Comparison of ENCODE assay signal across 17 cellular contexts in genomic region chr7:55589905-55590304, GRCh38. TPM values are rescaled to one million over a fixed set of nuclear protein-coding genes. Genes with fewer than 3 reads are reported as not detected.
DNase-seq lines count a peak whose midpoint lies in the region; ATAC-seq and TF ChIP-seq lines count a peak whose summit lies in the region.
"Had no signal": no experiment of that assay in that cellular context is flagged by ENCODE, and none has a peak within 500 bp of the region (broad histone marks: within the 10 kb centered on the region; RNA-seq: fewer than 3 reads in every experiment).

No MANE protein-coding gene starts in this region.

- no peak overlapping the region for H2AFZ ChIP-seq in GM23248
- H2AFZ ChIP-seq: GM23338 had no signal

- no peaks in the 10 kb centered on the region for H4K20me1 ChIP-seq in GM23248 (ENCODE audit: insufficient read depth)
- H4K20me1 ChIP-seq: BLaER1 had no signal

- H3K4me3 Mint-ChIP-seq in activated CD4-positive, alpha-beta T cell treated with anti-CD3 and anti-CD28 coated beads, Interleukin-2, amount 10 ng/mL, durations not matched to agents 7 days and 5 days, result no peak overlapping the region
- H3K4me3 Mint-ChIP-seq in dendritic cell treated with granulocyte-macrophage colony-stimulating factor and Interleukin-4, amounts not matched to agents 40 ng/mL and 50 ng/mL, for 4 days, result no peak overlapping the region
- no peak overlapping the region for H3K4me3 Mint-ChIP-seq in stimulated activated effector memory CD8-positive, alpha-beta T cell treated with anti-CD3 and anti-CD28 coated beads, Interleukin-12 subunit alpha, Interleukin-12 subunit beta, amount 100 ng/mL, for 72 hours
- no peak overlapping the region for H3K4me3 Mint-ChIP-seq in HFFc6
- H3K4me3 Mint-ChIP-seq: CD8-positive, alpha-beta T cell; GM23338 had no signal

- no peaks in the 10 kb centered on the region for H3K9me3 ChIP-seq in GM23248 (ENCODE audit: low read depth)
- H3K9me3 ChIP-seq: BLaER1 had no signal

- intact Hi-C loops in dendritic cell treated with granulocyte-macrophage colony-stimulating factor and Interleukin-4, amounts not matched to agents 40 ng/mL and 50 ng/mL, for 4 days (cut with micrococcal nuclease), result loop anchor here (10.0 kb wide), 2 partner anchors 155 to 315 kb away; no protein-coding TSS in a partner anchor

- DNase-seq in activated CD4-positive, alpha-beta T cell treated with anti-CD3 and anti-CD28 coated beads, Interleukin-2, amount 10 ng/mL, durations not matched to agents 7 days and 5 days, result no peak
- no peak for DNase-seq in activated CD4-positive, alpha-beta T cell treated with anti-CD3 and anti-CD28 coated beads for 48 hours
- peak; percentile 2 for DNase-seq in GM10266 (ENCODE audit: extremely low spot score)
- DNase-seq in stimulated activated effector memory CD8-positive, alpha-beta T cell treated with anti-CD3 and anti-CD28 coated beads, Interleukin-12 subunit alpha, Interleukin-12 subunit beta, amount 100 ng/mL, for 72 hours (ENCODE audit: low spot score in 2 of 2), result no peak
- DNase-seq in GM23248, result no peak
- no peak for DNase-seq in HFFc6
- no peak for DNase-seq in C1 segment of cervical spinal cord (lab: John Stamatoyannopoulos, UW)
- DNase-seq: 8988T; Calu3; CD8-positive, alpha-beta T cell; DMS79 treated with DMSO at 0.1 percent for 48 hours; GF-D8; HCEC 1CT had no signal

- H3K27me3 Mint-ChIP-seq in activated CD4-positive, alpha-beta T cell treated with anti-CD3 and anti-CD28 coated beads, Interleukin-2, amount 10 ng/mL, durations not matched to agents 7 days and 5 days, result peaks cover 3% of the 10 kb centered on the region
- peaks cover 41% of the 10 kb centered on the region for H3K27me3 Mint-ChIP-seq in dendritic cell treated with granulocyte-macrophage colony-stimulating factor and Interleukin-4, amounts not matched to agents 40 ng/mL and 50 ng/mL, for 4 days
- H3K27me3 Mint-ChIP-seq in HFFc6 (ENCODE audit: insufficient read depth), result peaks cover 12% of the 10 kb centered on the region

- H3K36me3 ChIP-seq in GM23248 (ENCODE audit: low read depth), result no peaks in the 10 kb centered on the region
- H3K36me3 ChIP-seq: BLaER1 had no signal

- no peaks in the 10 kb centered on the region for H3K9me2 ChIP-seq in GM23248 (ENCODE audit: insufficient read depth)

- H3K4me1 ChIP-seq in GM23248 (ENCODE audit: insufficient read depth), result no peaks in the 10 kb centered on the region

- no peak overlapping the region for H3K27ac ChIP-seq in GM23248
- H3K27ac ChIP-seq: BLaER1, HL-60 had no signal

- H3K79me2 ChIP-seq in GM23248 (ENCODE audit: insufficient read depth), result no peaks in the 10 kb centered on the region

- ATAC-seq in stimulated activated effector memory CD8-positive, alpha-beta T cell treated with anti-CD3 and anti-CD28 coated beads, Interleukin-12 subunit alpha, Interleukin-12 subunit beta, amount 100 ng/mL, for 72 hours, result no peak
- ATAC-seq: CD8-positive, alpha-beta T cell; GM23338 had no signal

- in situ Hi-C loops in GM23248 (cut with MboI), result loop anchor here (10.0 kb wide), 1 partner anchor 315 kb away; no protein-coding TSS in a partner anchor

- POLR2A ChIA-PET in activated CD4-positive, alpha-beta T cell treated with anti-CD3 and anti-CD28 coated beads, Interleukin-2, amount 10 ng/mL, durations not matched to agents 7 days and 5 days (lab: Charles Lee), result no interaction called here

- no peaks in the 10 kb centered on the region for H3K9me3 Mint-ChIP-seq in activated CD4-positive, alpha-beta T cell treated with anti-CD3 and anti-CD28 coated beads, Interleukin-2, amount 10 ng/mL, durations not matched to agents 7 days and 5 days
- no peaks in the 10 kb centered on the region for H3K9me3 Mint-ChIP-seq in dendritic cell treated with granulocyte-macrophage colony-stimulating factor and Interleukin-4, amounts not matched to agents 40 ng/mL and 50 ng/mL, for 4 days
- H3K9me3 Mint-ChIP-seq in stimulated activated effector memory CD8-positive, alpha-beta T cell treated with anti-CD3 and anti-CD28 coated beads, Interleukin-12 subunit alpha, Interleukin-12 subunit beta, amount 100 ng/mL, for 72 hours, result no peaks in the 10 kb centered on the region
- no peaks in the 10 kb centered on the region for H3K9me3 Mint-ChIP-seq in HFFc6
- H3K9me3 Mint-ChIP-seq: CD8-positive, alpha-beta T cell; GM23338 had no signal

- no peaks in the 10 kb centered on the region for H3F3A ChIP-seq in GM23248 (ENCODE audit: insufficient read depth)

- peak overlapping the region; percentile 50 for H3K27ac Mint-ChIP-seq in activated CD4-positive, alpha-beta T cell treated with anti-CD3 and anti-CD28 coated beads, Interleukin-2, amount 10 ng/mL, durations not matched to agents 7 days and 5 days
- peak overlapping the region; percentile 55 for H3K27ac Mint-ChIP-seq in dendritic cell treated with granulocyte-macrophage colony-stimulating factor and Interleukin-4, amounts not matched to agents 40 ng/mL and 50 ng/mL, for 4 days
- peak overlapping the region; percentile 63 for H3K27ac Mint-ChIP-seq in stimulated activated effector memory CD8-positive, alpha-beta T cell treated with anti-CD3 and anti-CD28 coated beads, Interleukin-12 subunit alpha, Interleukin-12 subunit beta, amount 100 ng/mL, for 72 hours
- no peak overlapping the region for H3K27ac Mint-ChIP-seq in HFFc6
- H3K27ac Mint-ChIP-seq: CD8-positive, alpha-beta T cell; GM23338 had no signal

- H3K4me1 Mint-ChIP-seq in activated CD4-positive, alpha-beta T cell treated with anti-CD3 and anti-CD28 coated beads, Interleukin-2, amount 10 ng/mL, durations not matched to agents 7 days and 5 days, result peaks cover 12% of the 10 kb centered on the region
- H3K4me1 Mint-ChIP-seq in dendritic cell treated with granulocyte-macrophage colony-stimulating factor and Interleukin-4, amounts not matched to agents 40 ng/mL and 50 ng/mL, for 4 days (ENCODE audit: low read depth), result peaks cover 38% of the 10 kb centered on the region
- peaks cover 27% of the 10 kb centered on the region for H3K4me1 Mint-ChIP-seq in stimulated activated effector memory CD8-positive, alpha-beta T cell treated with anti-CD3 and anti-CD28 coated beads, Interleukin-12 subunit alpha, Interleukin-12 subunit beta, amount 100 ng/mL, for 72 hours
- peaks cover 30% of the 10 kb centered on the region for H3K4me1 Mint-ChIP-seq in HFFc6 (ENCODE audit: low read depth)

- no peak overlapping the region for H3K4me2 ChIP-seq in GM23248 (ENCODE audit: unreplicated experiment)
- H3K4me2 ChIP-seq: GM23338 had no signal

- H3K9ac ChIP-seq in GM23248, result no peak overlapping the region
- H3K9ac ChIP-seq: BLaER1 had no signal

- CTCF ChIA-PET in activated CD4-positive, alpha-beta T cell treated with anti-CD3 and anti-CD28 coated beads, Interleukin-2, amount 10 ng/mL, durations not matched to agents 7 days and 5 days (lab: Charles Lee), result interaction anchor here (1.5 kb wide), 1 partner anchor 26 kb away, joined by 3 read pairs; no protein-coding TSS in a partner anchor

- H3K4me3 ChIP-seq in GM23248, result no peak overlapping the region
- H3K4me3 ChIP-seq: BLaER1, GM23338 had no signal

- TF ChIP-seq CTCF in GM10266 (IDR thresholded peaks at IDR 0.05; ENCODE audit: control insufficient read depth, insufficient read depth, low read depth, missing control alignments), result no peak
- TF ChIP-seq CTCF in HFFc6 (IDR thresholded peaks at IDR 0.05), result no peak

- WGBS in GM23248 (ENCODE audit: low coverage in 1 of 2, low lambda C conversion rate in 2 of 2, missing lambda C conversion rate in 2 of 2), 2 experiments, result 50 to 75% methylated on average over 1 of the region's 1 CpG

- H3K27me3 ChIP-seq in GM23248 (replicated peaks; ENCODE audit: insufficient read depth), result 0 out of 2 replicates have a peak, but pooled peaks cover 6% of the 10 kb centered on the region
- H3K27me3 ChIP-seq: BLaER1 had no signal

- H3K36me3 Mint-ChIP-seq in activated CD4-positive, alpha-beta T cell treated with anti-CD3 and anti-CD28 coated beads, Interleukin-2, amount 10 ng/mL, durations not matched to agents 7 days and 5 days (ENCODE audit: low read depth), result no peaks in the 10 kb centered on the region
- H3K36me3 Mint-ChIP-seq in dendritic cell treated with granulocyte-macrophage colony-stimulating factor and Interleukin-4, amounts not matched to agents 40 ng/mL and 50 ng/mL, for 4 days (ENCODE audit: low read depth), result no peaks in the 10 kb centered on the region
- peaks cover 12% of the 10 kb centered on the region for H3K36me3 Mint-ChIP-seq in stimulated activated effector memory CD8-positive, alpha-beta T cell treated with anti-CD3 and anti-CD28 coated beads, Interleukin-12 subunit alpha, Interleukin-12 subunit beta, amount 100 ng/mL, for 72 hours
- H3K36me3 Mint-ChIP-seq in HFFc6 (ENCODE audit: low read depth), result no peaks in the 10 kb centered on the region
- H3K36me3 Mint-ChIP-seq: CD8-positive, alpha-beta T cell had no signal

RNA-seq across cellular contexts. Expression of gene VOPP1, which starts 17.6 kb away (rescaled TPM):
- 10 to 100 TPM; 74.5 to 77.2 TPM for total RNA-seq in activated CD4-positive, alpha-beta T cell treated with anti-CD3 and anti-CD28 coated beads, Interleukin-2, amount 10 ng/mL, durations not matched to agents 7 days and 5 days
- 86.5 and 106 TPM in 2 replicates for total RNA-seq in GM23248 (2014; rRNA removed; shearing (Covaris generic))
- polyA plus RNA-seq in GM23248 (2016; fragmentation: Nextera tagmentation; extraction: Ambion mirVana), result 27.5 and 27.7 TPM in 2 replicates
- total RNA-seq in HFFc6 (2021; fragmentation: NEBNext Ultra II Directional; extraction: Animal tissue kit (Norgen Biotek cat#: 25700)), result 100 to 1,000 TPM; 103 to 135 (median 122) TPM
